Comparison of ENCODE assay signal across 10 cellular contexts in genomic region chr16:56851671-56852400, GRCh38.
DNase-seq lines count a peak whose midpoint lies in the region; ATAC-seq and TF ChIP-seq lines count a peak whose summit lies in the region.
"Had no signal": no experiment of that assay in that cellular context is flagged by ENCODE, and none has a peak within 500 bp of the region (broad histone marks: within the 10 kb centered on the region; RNA-seq: fewer than 3 reads in every experiment).

No MANE protein-coding gene starts in this region.

- no peaks in the 10 kb centered on the region for H3K36me3 Mint-ChIP-seq in dendritic cell treated with granulocyte-macrophage colony-stimulating factor and Interleukin-4, amounts not matched to agents 40 ng/mL and 50 ng/mL, for 4 days (ENCODE audit: low read depth)

- no peaks in the 10 kb centered on the region for H3K79me2 ChIP-seq in parathyroid adenoma

- H3K4me3 ChIP-seq in parathyroid adenoma (ENCODE audit: low read depth, low read length): no peak overlapping the region

- H3K9me3 Mint-ChIP-seq in dendritic cell treated with granulocyte-macrophage colony-stimulating factor and Interleukin-4, amounts not matched to agents 40 ng/mL and 50 ng/mL, for 4 days: no peaks in the 10 kb centered on the region

- no peaks in the 10 kb centered on the region for H3K9me3 ChIP-seq in parathyroid adenoma (ENCODE audit: control insufficient read depth, low read length)

- ATAC-seq in GM21717 (IDR thresholded peaks at IDR 0.05; ENCODE audit: unreplicated experiment) (no peak), HG02970 (IDR thresholded peaks at IDR 0.05; ENCODE audit: low FRiP score, unreplicated experiment) (no peak)

- peaks cover 45% of the 10 kb centered on the region for H3K4me1 ChIP-seq in parathyroid adenoma

- peaks cover 50% of the 10 kb centered on the region for H3K4me1 Mint-ChIP-seq in dendritic cell treated with granulocyte-macrophage colony-stimulating factor and Interleukin-4, amounts not matched to agents 40 ng/mL and 50 ng/mL, for 4 days (ENCODE audit: low read depth)

- CTCF ChIA-PET in GM10248 (lab: Yijun Ruan, JAX): interaction anchor here (1.0 to 3.8 kb wide), 6 partner anchors 9 to 59 kb away, joined by 3 to 20 read pairs (median 4); partner anchors contain the start of gene SLC12A3

- POLR2A ChIA-PET in GM10248 (lab: Yijun Ruan, JAX): interaction anchor here (0.5 kb wide), 1 partner anchor 12 kb away, joined by 4 read pairs; no protein-coding TSS in a partner anchor

- DNase-seq in GM10248 (ENCODE audit: extremely low spot score) (no peak), MV-4-11 (lab: John Stamatoyannopoulos, UW) (peak; percentile 68), NCI-H1694 (lab: John Stamatoyannopoulos, UW) (no peak)
- no peak for DNase-seq in activated naive CD4-positive, alpha-beta T cell treated with anti-CD3 and anti-CD28 coated beads, Interleukin-2, amount 50 U/mL, for 16 hours
- DNase-seq: activated CD4-positive, alpha-beta T cell treated with anti-CD3 and anti-CD28 coated beads, Interleukin-2, amount 50 U/mL, for 4 hours; midbrain had no signal

- intact Hi-C loops in dendritic cell treated with granulocyte-macrophage colony-stimulating factor and Interleukin-4, amounts not matched to agents 40 ng/mL and 50 ng/mL, for 4 days (cut with micrococcal nuclease): no loop called here

- no peaks in the 10 kb centered on the region for H3K36me3 ChIP-seq in parathyroid adenoma (ENCODE audit: control insufficient read depth, insufficient read depth, low read length)

- H3K4me2 ChIP-seq in parathyroid adenoma (ENCODE audit: low read length): no peak overlapping the region

- peak; percentile 20 for TF ChIP-seq CTCF in GM10248 (IDR thresholded peaks at IDR 0.05; ENCODE audit: control extremely low read depth, extremely low read depth, low read depth, missing control alignments)
- peak; percentile 56 for TF ChIP-seq CTCF in parathyroid adenoma (IDR thresholded peaks at IDR 0.05)

- H3K9ac ChIP-seq in parathyroid adenoma: no peak overlapping the region

- no peak overlapping the region for H3K27ac ChIP-seq in parathyroid adenoma

- H3K27me3 ChIP-seq in parathyroid adenoma (ENCODE audit: control insufficient read depth, insufficient read depth, low read length): no peaks in the 10 kb centered on the region

- H3K27ac Mint-ChIP-seq in dendritic cell treated with granulocyte-macrophage colony-stimulating factor and Interleukin-4, amounts not matched to agents 40 ng/mL and 50 ng/mL, for 4 days: peak overlapping the region; percentile 27

- no peak overlapping the region for H3K4me3 Mint-ChIP-seq in dendritic cell treated with granulocyte-macrophage colony-stimulating factor and Interleukin-4, amounts not matched to agents 40 ng/mL and 50 ng/mL, for 4 days

- H2AFZ ChIP-seq in parathyroid adenoma: peak overlapping the region; percentile 61

- H3K27me3 Mint-ChIP-seq in dendritic cell treated with granulocyte-macrophage colony-stimulating factor and Interleukin-4, amounts not matched to agents 40 ng/mL and 50 ng/mL, for 4 days: peaks cover 2% of the 10 kb centered on the region
